ENCODE assay signal across 8 cellular contexts in the genomic region with DNA sequence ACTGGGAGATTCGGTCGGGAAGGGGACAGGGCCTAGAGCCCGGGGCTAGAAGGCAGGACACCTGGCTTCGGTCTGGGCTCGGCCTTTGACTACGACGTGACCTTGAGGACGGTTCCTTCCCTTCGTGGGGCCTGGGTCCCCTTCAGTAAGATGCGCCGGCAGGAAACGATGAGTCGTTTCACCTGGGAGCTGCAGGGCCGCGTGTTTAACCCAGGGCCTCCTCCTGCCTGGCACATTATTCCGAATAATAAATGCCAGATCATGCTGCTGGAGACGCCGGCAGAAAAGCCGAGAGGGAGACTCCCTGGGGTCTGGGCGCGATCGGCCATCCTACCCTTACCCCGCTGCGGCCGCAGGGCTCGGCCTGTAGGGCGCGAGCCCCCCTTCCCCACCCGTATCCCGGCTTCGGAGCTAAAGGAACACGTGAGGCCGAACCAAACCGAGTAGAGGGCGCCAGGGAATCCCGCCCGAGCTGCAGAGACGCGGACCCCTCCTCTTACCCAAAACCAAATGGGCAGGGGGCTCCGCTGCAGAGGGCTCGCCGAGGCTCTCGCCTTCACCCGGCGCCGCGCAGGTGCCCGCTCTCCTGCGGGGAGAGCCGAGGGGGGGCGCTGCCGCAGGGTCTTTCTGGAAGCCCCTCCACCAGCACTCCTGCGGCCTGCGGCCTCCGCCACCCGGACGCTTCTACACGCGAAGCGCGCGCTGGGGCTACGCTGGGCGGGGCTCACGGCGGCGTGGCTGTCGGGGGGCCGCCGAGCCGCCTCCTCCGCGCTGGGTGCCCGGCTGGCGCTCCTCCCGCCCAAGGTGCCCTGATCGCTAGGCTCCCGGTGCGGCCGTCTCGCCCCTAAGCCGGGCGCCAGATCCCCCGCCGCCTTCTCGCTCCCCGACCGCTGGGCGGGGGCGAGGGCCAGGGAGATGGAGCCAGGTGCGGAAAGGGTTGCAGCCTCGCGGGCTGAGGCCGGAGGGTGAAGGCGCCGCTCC. TPM values are rescaled to one million over a fixed set of nuclear protein-coding genes. Genes with fewer than 3 reads are reported as not detected.
DNase-seq lines count a peak whose midpoint lies in the region; ATAC-seq and TF ChIP-seq lines count a peak whose summit lies in the region.

A gene with protein sequence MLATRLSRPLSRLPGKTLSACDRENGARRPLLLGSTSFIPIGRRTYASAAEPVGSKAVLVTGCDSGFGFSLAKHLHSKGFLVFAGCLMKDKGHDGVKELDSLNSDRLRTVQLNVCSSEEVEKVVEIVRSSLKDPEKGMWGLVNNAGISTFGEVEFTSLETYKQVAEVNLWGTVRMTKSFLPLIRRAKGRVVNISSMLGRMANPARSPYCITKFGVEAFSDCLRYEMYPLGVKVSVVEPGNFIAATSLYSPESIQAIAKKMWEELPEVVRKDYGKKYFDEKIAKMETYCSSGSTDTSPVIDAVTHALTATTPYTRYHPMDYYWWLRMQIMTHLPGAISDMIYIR (minus strand): TSS at position 688 of the 981 bp plus-strand sequence. CDS start 9,525 bp downstream, outside the sequence.

- H3K36me3 Mint-ChIP-seq in activated T-helper 2 cell treated with anti-CD3 and anti-CD28 coated beads, Interferon-gamma antibody, Interleukin-2, Interleukin-4, amounts not matched to agents 10 μg/mL and 5 μg/mL and 100 μg/mL, durations not matched to agents 14 hours and 24 hours and 36 hours (ENCODE audit: low read depth): peaks cover 32% of the 10 kb centered on the region

- DNase-seq in Ammon's horn (ENCODE audit: low spot score) (peak; percentile 59), PC-9 (peak; percentile 59 to 60), ovary (peak in 4 of 5 donors; percentile 38 to 63 (median 53)), tibial artery (no peak)
- peak; percentile 64 for DNase-seq in activated T-helper 2 cell treated with anti-CD3 and anti-CD28 coated beads, Interferon-gamma antibody, Interleukin-2, Interleukin-4, amounts not matched to agents 10 μg/mL and 5 μg/mL and 100 μg/mL, durations not matched to agents 14 hours and 24 hours and 36 hours (ENCODE audit: low spot score)

- H2AFZ ChIP-seq in PC-9: peak within 1 kb of the TSS; percentile 87

- H3K27me3 ChIP-seq in PC-9 (ENCODE audit: insufficient read depth, low read depth) (no peaks in the 10 kb centered on the region), gastroesophageal sphincter (peaks cover 25% of the 10 kb centered on the region), ovary (no peaks in the 10 kb centered on the region), tibial artery (peaks cover 0 to 28% of the 10 kb centered on the region in 2 donors)

- H3K9me3 Mint-ChIP-seq in activated T-helper 2 cell treated with anti-CD3 and anti-CD28 coated beads, Interferon-gamma antibody, Interleukin-2, Interleukin-4, amounts not matched to agents 10 μg/mL and 5 μg/mL and 100 μg/mL, durations not matched to agents 14 hours and 24 hours and 36 hours: no peaks in the 10 kb centered on the region

- TF ChIP-seq CTCF in PC-9 (conservative IDR thresholded peaks at IDR 0.05) (no peak; the same call in 1 of the 2 replicates), gastroesophageal sphincter (IDR thresholded peaks at IDR 0.05) (peak in 1 of 4 experiments; percentile 4), ovary (IDR thresholded peaks at IDR 0.05) (peak in 1 of 3 donors; percentile 15), tibial artery (IDR thresholded peaks at IDR 0.05) (no peak)

- TSS peak; percentile 73 for BruUV-seq in PC-9 (replicated peaks; lab: Mats Ljungman, UMichigan)

- H3K27ac Mint-ChIP-seq in activated T-helper 2 cell treated with anti-CD3 and anti-CD28 coated beads, Interferon-gamma antibody, Interleukin-2, Interleukin-4, amounts not matched to agents 10 μg/mL and 5 μg/mL and 100 μg/mL, durations not matched to agents 14 hours and 24 hours and 36 hours: peak within 1 kb of the TSS; percentile 96

- peak within 1 kb of the TSS; percentile 92 for H3K4me3 Mint-ChIP-seq in activated T-helper 2 cell treated with anti-CD3 and anti-CD28 coated beads, Interferon-gamma antibody, Interleukin-2, Interleukin-4, amounts not matched to agents 10 μg/mL and 5 μg/mL and 100 μg/mL, durations not matched to agents 14 hours and 24 hours and 36 hours (ENCODE audit: low read depth)

- TF ChIP-seq POLR2A in GM19099 (IDR thresholded peaks at IDR 0.05; ENCODE audit: extremely low read depth, insufficient read length, low read depth): peak; percentile 71
- TF ChIP-seq POLR2A in gastroesophageal sphincter (IDR thresholded peaks at IDR 0.05): peak in 1 of 2 donors; percentile 21
- TF ChIP-seq POLR2A in ovary (IDR thresholded peaks at IDR 0.05): no peak

- POLR2A ChIA-PET in PC-9 (lab: Charles Lee; ENCODE audit: unreplicated experiment): no interaction called here

- H3K27me3 Mint-ChIP-seq in activated T-helper 2 cell treated with anti-CD3 and anti-CD28 coated beads, Interferon-gamma antibody, Interleukin-2, Interleukin-4, amounts not matched to agents 10 μg/mL and 5 μg/mL and 100 μg/mL, durations not matched to agents 14 hours and 24 hours and 36 hours (ENCODE audit: low read depth): peaks cover 14% of the 10 kb centered on the region

- intact Hi-C loops in PC-9 (cut with micrococcal nuclease; ENCODE audit: unreplicated experiment) (loop anchor here (2.0 kb wide), 1 partner anchor 39 kb away; no protein-coding TSS in a partner anchor), ovary (cut with DNase I) (no loop called here), tibial artery (cut with DNase I; ENCODE audit: low total_unique reads) (no loop called here)
- intact Hi-C loops in activated T-helper 2 cell treated with anti-CD3 and anti-CD28 coated beads, Interferon-gamma antibody, Interleukin-2, Interleukin-4, amounts not matched to agents 10 μg/mL and 5 μg/mL and 100 μg/mL, durations not matched to agents 14 hours and 24 hours and 36 hours (cut with micrococcal nuclease): loop anchor here (10.0 kb wide), 1 partner anchor 179 kb away; the partner anchor contains the start of gene RUBCN

- peaks cover 17% of the 10 kb centered on the region for H3K4me1 ChIP-seq in PC-9 (replicated peaks; ENCODE audit: insufficient read depth)
- H3K4me1 ChIP-seq in gastroesophageal sphincter: peaks cover 0 to 27% (median 15%) of the 10 kb centered on the region in 3 donors
- H3K4me1 ChIP-seq in ovary (ENCODE audit: insufficient read depth): no peaks in the 10 kb centered on the region
- H3K4me1 ChIP-seq in tibial artery: peaks cover 3 to 17% (median 12%) of the 10 kb centered on the region in 4 donors

- H3K4me2 ChIP-seq in PC-9: peak within 1 kb of the TSS; percentile 78

- 0% methylated on average over 1 of the region's 96 CpGs; no CpG with 5 or more reads in 1 of the 2 donors for WGBS in gastroesophageal sphincter (ENCODE audit: low coverage in 1 of 2), 2 donors
- 0 to 1% (median 1%) methylated on average over 62 to 96 of the region's 96 CpGs for WGBS in ovary, 3 donors

- TF ChIP-seq EP300 in gastroesophageal sphincter (IDR thresholded peaks at IDR 0.05) (no peak), ovary (IDR thresholded peaks at IDR 0.05) (no peak)

- H3F3A ChIP-seq in PC-9 (ENCODE audit: insufficient read depth, low read depth): peaks cover 6% of the 10 kb centered on the region; the same call in 1 of the 2 replicates

- H3K27ac ChIP-seq in PC-9 (peak within 1 kb of the TSS; percentile 34), gastroesophageal sphincter (peak within 1 kb of the TSS; percentile 91 to 98 (median 91)), ovary (peak within 1 kb of the TSS; percentile 42 to 93), tibial artery (peak within 1 kb of the TSS; percentile 90 to 99)

- peaks cover 9% of the 10 kb centered on the region; the same call in 1 of the 2 replicates for H3K79me2 ChIP-seq in PC-9 (ENCODE audit: low read depth)

- H3K4me1 Mint-ChIP-seq in activated T-helper 2 cell treated with anti-CD3 and anti-CD28 coated beads, Interferon-gamma antibody, Interleukin-2, Interleukin-4, amounts not matched to agents 10 μg/mL and 5 μg/mL and 100 μg/mL, durations not matched to agents 14 hours and 24 hours and 36 hours (ENCODE audit: low read depth): peaks cover 29% of the 10 kb centered on the region

- no peaks in the 10 kb centered on the region; the same call in 1 of the 2 replicates for H3K9me2 ChIP-seq in PC-9 (ENCODE audit: insufficient read depth)

- H4K20me1 ChIP-seq in PC-9 (ENCODE audit: insufficient read depth): no peaks in the 10 kb centered on the region

- ATAC-seq in HG03521 (IDR thresholded peaks at IDR 0.05; ENCODE audit: unreplicated experiment) (peak; percentile 28), gastroesophageal sphincter (peak; percentile 6)

- no peaks in the 10 kb centered on the region for H3K36me3 ChIP-seq in PC-9 (ENCODE audit: low read depth)
- no peaks in the 10 kb centered on the region for H3K36me3 ChIP-seq in gastroesophageal sphincter
- H3K36me3 ChIP-seq in ovary: no peaks in the 10 kb centered on the region
- H3K36me3 ChIP-seq in tibial artery: no peaks in the 10 kb centered on the region

- no peaks in the 10 kb centered on the region for H3K9me3 ChIP-seq in PC-9 (ENCODE audit: insufficient read depth, low read depth)
- H3K9me3 ChIP-seq in gastroesophageal sphincter: no peaks in the 10 kb centered on the region
- H3K9me3 ChIP-seq in ovary: no peaks in the 10 kb centered on the region
- H3K9me3 ChIP-seq in tibial artery: no peaks in the 10 kb centered on the region

- CTCF ChIA-PET in PC-9 (lab: Charles Lee): no interaction called here

- H3K4me3 ChIP-seq in PC-9 (peak within 1 kb of the TSS; percentile 75), gastroesophageal sphincter (peak within 1 kb of the TSS; percentile 81 to 87), ovary (peak within 1 kb of the TSS; percentile 69), tibial artery (peak within 1 kb of the TSS; percentile 80 to 89)

RNA-seq across cellular contexts. Expression of the gene that starts here (rescaled TPM):
- total RNA-seq in PC-9 (2021) (51.7 and 55.1 TPM in 2 replicates), gastroesophageal sphincter (10 to 100 TPM in 2 of 4 donors, 1 to 10 TPM in 2; 8.6 to 16.2 (median 12.3) TPM), ovary (10 to 100 TPM in 3 of 7 donors, 1 to 10 TPM in 4; 3.3 to 15.4 (median 9.9) TPM)
- total RNA-seq in activated T-helper 2 cell treated with anti-CD3 and anti-CD28 coated beads, Interferon-gamma antibody, Interleukin-2, Interleukin-4, amounts not matched to agents 10 μg/mL and 5 μg/mL and 100 μg/mL, durations not matched to agents 14 hours and 24 hours and 36 hours: 140 and 146 TPM in 2 replicates
- polyA plus RNA-seq in ovary: 10 to 100 TPM; 11.7 to 14.4 TPM

Comparison
In these comparisons a context has a peak if more than half of its experiments do, and no peak if none do; other contexts are left out.
1. DNase-seq: peak in Ammon's horn (single experiment), PC-9 (2 of 2), activated T-helper 2 cell treated with anti-CD3 and anti-CD28 coated beads, Interferon-gamma antibody, Interleukin-2, Interleukin-4, amounts not matched to agents 10 μg/mL and 5 μg/mL and 100 μg/mL, durations not matched to agents 14 hours and 24 hours and 36 hours (single experiment) and ovary (4 of 5); none in tibial artery (0 of 2).
2. H3K27ac ChIP-seq: peak in every context shown above with its lines; median percentile 94 in tibial artery; 91 in gastroesophageal sphincter; 68 in ovary; 34 in PC-9.
3. intact Hi-C loops: an anchor here in PC-9 (2.0 kb wide) and activated T-helper 2 cell treated with anti-CD3 and anti-CD28 coated beads, Interferon-gamma antibody, Interleukin-2, Interleukin-4, amounts not matched to agents 10 μg/mL and 5 μg/mL and 100 μg/mL, durations not matched to agents 14 hours and 24 hours and 36 hours (10.0 kb wide); none called in ovary and tibial artery.
4. Peak in every context shown above with its lines, with median percentiles within 50 percentile points of each other: H3K4me3 ChIP-seq.